ENCODE assay signal across 10 cellular contexts in the genomic region with DNA sequence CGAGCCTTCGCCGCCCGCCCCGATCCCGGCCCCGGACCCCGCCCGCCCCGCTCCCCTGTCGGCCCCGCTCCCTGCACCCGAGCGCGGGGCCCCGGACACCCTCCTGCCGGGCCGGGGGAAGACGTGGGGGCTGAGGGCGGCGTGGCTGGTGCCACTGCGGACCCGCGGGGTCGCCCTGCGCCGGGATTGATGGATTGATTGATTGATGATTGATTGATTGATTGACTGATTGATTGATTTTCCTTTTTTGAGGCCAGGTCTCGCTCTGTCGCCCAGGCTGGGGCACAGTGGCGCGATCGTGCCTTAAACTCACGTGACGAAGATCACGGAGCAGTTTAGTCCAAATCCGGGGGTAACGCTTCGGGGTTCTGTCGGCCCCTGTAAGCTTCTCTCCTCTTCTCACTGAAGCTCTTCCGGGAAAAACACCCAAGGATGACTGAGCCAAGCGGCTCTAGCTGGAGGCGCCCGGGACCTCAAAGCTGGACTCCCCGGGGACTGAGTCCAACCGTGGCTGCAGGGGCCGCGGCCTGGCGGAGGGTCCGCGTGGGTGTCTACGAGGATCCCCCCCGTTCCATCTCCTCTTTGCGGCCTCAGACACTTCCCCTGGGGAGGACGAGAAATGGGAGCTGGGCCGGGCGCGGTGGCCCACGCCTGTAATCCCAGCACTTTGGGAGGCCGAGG. TPM values are rescaled to one million over a fixed set of nuclear protein-coding genes. Genes with fewer than 3 reads are reported as not detected.
DNase-seq lines count a peak whose midpoint lies in the region; ATAC-seq, FAIRE-seq and TF ChIP-seq lines count a peak whose summit lies in the region.
"Had no signal": no experiment of that assay in that cellular context is flagged by ENCODE, and none has a peak within 500 bp of the region (broad histone marks: within the 10 kb centered on the region; RNA-seq: fewer than 3 reads in every experiment).

No MANE protein-coding gene starts in this region.

- H3K79me1 ChIP-seq in H9 (ENCODE audit: insufficient read depth, low read depth, low read length, poor library complexity, severe bottlenecking): no peaks in the 10 kb centered on the region

- H3T11ph ChIP-seq in H9 (ENCODE audit: low read length): no peak overlapping the region

- H3K9me3 ChIP-seq in AG04450 (ENCODE audit: control insufficient read depth, insufficient read depth, low read length) (peaks cover 2% of the 10 kb centered on the region; the same call in 1 of the 2 replicates), H9 (ENCODE audit: control insufficient read depth, low read depth, low read length) (no peaks in the 10 kb centered on the region), astrocyte (ENCODE audit: insufficient read depth, low read depth, low read length) (no peaks in the 10 kb centered on the region)

- H4K20me1 ChIP-seq in H9 (ENCODE audit: control insufficient read depth, insufficient read depth, insufficient read length) (no peaks in the 10 kb centered on the region), astrocyte (ENCODE audit: insufficient read depth, low read length) (no peaks in the 10 kb centered on the region)

- H2AK5ac ChIP-seq in H9 (ENCODE audit: insufficient read length, low read length): no peak overlapping the region

- ATAC-seq in GM19351 (IDR thresholded peaks at IDR 0.05; ENCODE audit: unreplicated experiment): no peak

- no peak overlapping the region for H3K27ac Mint-ChIP-seq in H9
- H3K27ac Mint-ChIP-seq in astrocyte (ENCODE audit: unreplicated experiment): no peak overlapping the region
- H3K27ac Mint-ChIP-seq in nephron: no peak overlapping the region

- H3K36me3 Mint-ChIP-seq in H9 (ENCODE audit: insufficient read depth in 1 of 3, low read depth in 3 of 3): peaks cover 2 to 4% (median 2%) of the 10 kb centered on the region in 3 experiments; a peak in 4 of 7 replicates
- no peaks in the 10 kb centered on the region for H3K36me3 Mint-ChIP-seq in astrocyte (ENCODE audit: low read depth, unreplicated experiment)
- no peaks in the 10 kb centered on the region for H3K36me3 Mint-ChIP-seq in nephron (ENCODE audit: low read depth)

- no peak overlapping the region for H2BK20ac ChIP-seq in H9 (ENCODE audit: low read depth, low read length, poor library complexity, severe bottlenecking)

- H3K4me1 ChIP-seq in H9 (ENCODE audit: insufficient read depth, low read length) (no peaks in the 10 kb centered on the region), astrocyte (ENCODE audit: insufficient read depth, low read length) (peaks cover 6% of the 10 kb centered on the region)

- H3K56ac ChIP-seq in H9 (ENCODE audit: insufficient read length, low read depth, low read length): no peak overlapping the region

- DNase-seq in AG04450 (ENCODE audit: low read depth, low spot score) (no peak), H9 (no peak), astrocyte (ENCODE audit: low read depth) (no peak), NCI-H345 (lab: John Stamatoyannopoulos, UW) (no peak), NCI-H1105 (lab: John Stamatoyannopoulos, UW) (no peak), ureter (ENCODE audit: low spot score) (no peak)

- no peak overlapping the region for H2BK120ac ChIP-seq in H9 (ENCODE audit: low read depth, low read length, poor library complexity, severe bottlenecking)

- no CpG with 5 or more reads among the region's 59 CpGs for WGBS in H9 (ENCODE audit: extremely low coverage, insufficient read length, low lambda C conversion rate)

- H3K36me3 ChIP-seq in astrocyte (ENCODE audit: insufficient read depth, low read length): no peaks in the 10 kb centered on the region

- POLR2A ChIA-PET in AG04450 (lab: Yijun Ruan, JAX): no interaction called here

- H4K8ac ChIP-seq in H9 (replicated peaks; ENCODE audit: insufficient read length, low read depth, low read length): no peak overlapping the region

- CTCF ChIA-PET in AG04450 (lab: Charles Lee): interaction anchor here (1.2 kb wide), 1 partner anchor 10 kb away, joined by 3 read pairs; no protein-coding TSS in a partner anchor

- H3K4me3 ChIP-seq in AG04450 (ENCODE audit: low read depth, low read length) (0 out of 2 replicates have a peak overlapping the region, but pooled peaks have one; percentile 10), astrocyte (ENCODE audit: insufficient read depth, low read depth, low read length) (peak overlapping the region; percentile 5)

- no peak overlapping the region for H3K14ac ChIP-seq in H9 (ENCODE audit: insufficient read depth, low read length)

- H3K4me2 ChIP-seq in H9 (ENCODE audit: insufficient read depth, insufficient read length, low read length): peak overlapping the region; percentile 36
- H3K4me2 ChIP-seq in astrocyte (ENCODE audit: low read length): peak overlapping the region; percentile 80

- H3K18ac ChIP-seq in H9 (ENCODE audit: insufficient read length, low read depth, low read length): no peak overlapping the region

- no peak overlapping the region for H2BK12ac ChIP-seq in H9 (ENCODE audit: insufficient read length, low read depth, low read length)

- H3K9me3 Mint-ChIP-seq in H9: peaks cover 8 to 9% of the 10 kb centered on the region in 2 experiments
- peaks cover 6% of the 10 kb centered on the region for H3K9me3 Mint-ChIP-seq in astrocyte (ENCODE audit: unreplicated experiment)
- H3K9me3 Mint-ChIP-seq in nephron: no peaks in the 10 kb centered on the region

- peaks cover 3% of the 10 kb centered on the region for H3K23me2 ChIP-seq in H9 (ENCODE audit: insufficient read length, low read depth, low read length, poor library complexity, severe bottlenecking)

- H3K27me3 ChIP-seq in AG04450 (ENCODE audit: control insufficient read depth, insufficient read depth, low read length): peaks cover 36% of the 10 kb centered on the region
- H3K27me3 ChIP-seq in H9 (ENCODE audit: insufficient read depth, low read length): peaks cover 41% of the 10 kb centered on the region
- H3K27me3 ChIP-seq in astrocyte (ENCODE audit: insufficient read depth, low read length): peaks cover 45% of the 10 kb centered on the region

- H2BK15ac ChIP-seq in H9 (ENCODE audit: low read depth, low read length): no peak overlapping the region

- H3K4me1 Mint-ChIP-seq in H9 (peaks cover 7 to 12% of the 10 kb centered on the region in 2 experiments), astrocyte (ENCODE audit: low read depth, unreplicated experiment) (no peaks in the 10 kb centered on the region), nephron (peaks cover 25% of the 10 kb centered on the region)

- H2AFZ ChIP-seq in H9 (ENCODE audit: low read length) (no peak overlapping the region), astrocyte (ENCODE audit: low read depth, low read length) (no peak overlapping the region)

- H3K4me3 Mint-ChIP-seq in H9: peak overlapping the region; percentile 61 to 89
- peak overlapping the region; percentile 66 for H3K4me3 Mint-ChIP-seq in astrocyte (ENCODE audit: unreplicated experiment)
- H3K4me3 Mint-ChIP-seq in nephron: peak overlapping the region; percentile 80 to 85 (median 84)

- H3K4ac ChIP-seq in H9 (ENCODE audit: low read depth, low read length): no peak overlapping the region

- no peak overlapping the region for H3K23ac ChIP-seq in H9 (ENCODE audit: insufficient read length, low read depth, low read length)

- H3K79me2 ChIP-seq in H9 (ENCODE audit: insufficient read depth, low read length) (no peaks in the 10 kb centered on the region), astrocyte (ENCODE audit: insufficient read depth, low read length) (no peaks in the 10 kb centered on the region)

- FAIRE-seq in astrocyte (lab: Jason Lieb, UNC): no peak

- H2BK5ac ChIP-seq in H9 (ENCODE audit: insufficient read length, low read length): no peak overlapping the region

- no peak overlapping the region for H4K5ac ChIP-seq in H9 (ENCODE audit: insufficient read length, low read depth, low read length)

- no peak for TF ChIP-seq CTCF in AG04450 (IDR thresholded peaks at IDR 0.05; ENCODE audit: low read depth, low read length)
- TF ChIP-seq CTCF in H9 (conservative IDR thresholded peaks at IDR 0.05): no peak
- no peak for TF ChIP-seq CTCF in astrocyte (IDR thresholded peaks at IDR 0.05; ENCODE audit: insufficient read depth, low read depth, low read length)
- TF ChIP-seq CTCF in nephron (IDR thresholded peaks at IDR 0.05; ENCODE audit: unreplicated experiment in 3 of 3): no peak

- H3K27me3 Mint-ChIP-seq in H9 (ENCODE audit: low read depth) (peaks cover 85% of the 10 kb centered on the region), astrocyte (ENCODE audit: low read depth, unreplicated experiment) (peaks cover 67% of the 10 kb centered on the region), nephron (ENCODE audit: low read depth) (peaks cover 82% of the 10 kb centered on the region)

- H4K91ac ChIP-seq in H9 (ENCODE audit: insufficient read length, low read depth, low read length): no peak overlapping the region

- no peak overlapping the region for H3K27ac ChIP-seq in AG04450 (ENCODE audit: low read depth, low read length)
- H3K27ac ChIP-seq in H9 (ENCODE audit: insufficient read length, low read depth, low read length): no peak overlapping the region
- H3K27ac ChIP-seq in astrocyte (ENCODE audit: low read depth, low read length): no peak overlapping the region
- H3K27ac ChIP-seq: RWPE1 had no signal

- H3K9ac ChIP-seq in H9 (ENCODE audit: extremely low read depth, insufficient read length, low read length) (no peak overlapping the region), astrocyte (ENCODE audit: low read length) (no peak overlapping the region)

RNA-seq across cellular contexts. Expression of a gene that starts 40.2 kb away (rescaled TPM):
- polyA plus RNA-seq in AG04450 (2011; rRNA removed): not detected in 2 replicates
- not detected in 2 replicates for polyA minus RNA-seq in AG04450 (2011; rRNA and poly(A)+ RNA removed)
- total RNA-seq in H9 (2021): not detected in 2 replicates
- not detected in 2 replicates for total RNA-seq in astrocyte
- total RNA-seq in ureter: not detected
- polyA plus RNA-seq: neural cell had no signal

RNA-seq across cellular contexts. Expression of a gene that starts 49.4 kb away (rescaled TPM):
- polyA plus RNA-seq in AG04450 (2011; rRNA removed): not detected in 2 replicates
- not detected in 2 replicates for polyA minus RNA-seq in AG04450 (2011; rRNA and poly(A)+ RNA removed)
- total RNA-seq in H9 (2021) (not detected in 2 replicates), astrocyte (not detected in 2 replicates), ureter (not detected)
- polyA plus RNA-seq: neural cell had no signal

RNA-seq across cellular contexts. Expression of a gene that starts 50.2 kb away (rescaled TPM):
- polyA plus RNA-seq in AG04450 (2011; rRNA removed): 64.3 and 71.2 TPM in 2 replicates
- polyA minus RNA-seq in AG04450 (2011; rRNA and poly(A)+ RNA removed): 94.2 and 133 TPM in 2 replicates
- total RNA-seq in H9 (2021) (31.3 and 34.7 TPM in 2 replicates), astrocyte (70.9 and 85.0 TPM in 2 replicates), ureter (207 TPM)
